Comparison of ENCODE assay signal across 11 cellular contexts in genomic region chr7:135079068-135079467, GRCh38.
"Had no signal": no experiment of that assay in that cellular context is flagged by ENCODE, and none has a peak within 500 bp of the region (broad histone marks: within the 10 kb centered on the region; RNA-seq: fewer than 3 reads in every experiment).

No MANE protein-coding gene starts in this region.

- H3K9me3 ChIP-seq: HAP-1 had no signal

- FAIRE-seq: H1, H54 had no signal

- H3K9ac ChIP-seq: GM23248 had no signal

- DNase-seq: GM23248, GOT3, H7, H9, HCEC 1CT, HFFc6 had no signal

- ATAC-seq: GM23338, HCT116 had no signal

- H3K4me3 ChIP-seq: GM23248, GM23338, HAP-1 had no signal

- H3K27ac ChIP-seq: GM23248 had no signal

- H2AFZ ChIP-seq: GM23248, GM23338 had no signal

- H3K36me3 ChIP-seq: HAP-1 had no signal
